ENCODE assay signal across 24 cellular contexts in the genomic region with DNA sequence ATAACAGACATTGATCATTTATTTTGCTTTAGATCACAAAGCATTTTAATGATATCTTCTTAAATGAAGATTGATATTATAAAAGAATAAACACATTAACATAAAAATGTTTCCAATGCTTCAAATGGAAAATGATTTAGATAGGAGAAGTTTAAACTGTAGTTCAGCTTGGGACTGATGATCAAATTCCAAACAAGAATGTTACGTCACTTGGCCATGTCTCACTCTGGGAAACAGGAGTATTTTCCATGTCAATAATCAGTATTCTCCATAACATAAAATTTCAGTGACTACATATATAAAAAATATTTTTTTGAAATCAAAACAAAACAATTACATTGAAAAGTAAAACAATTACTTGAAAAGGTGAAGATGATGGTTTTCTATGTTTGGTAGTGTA. TPM values are rescaled to one million over a fixed set of nuclear protein-coding genes. Genes with fewer than 3 reads are reported as not detected.
DNase-seq lines count a peak whose midpoint lies in the region; ATAC-seq, FAIRE-seq and TF ChIP-seq lines count a peak whose summit lies in the region.
"Had no signal": no experiment of that assay in that cellular context is flagged by ENCODE, and none has a peak within 500 bp of the region (broad histone marks: within the 10 kb centered on the region; RNA-seq: fewer than 3 reads in every experiment).

No MANE protein-coding gene starts in this region.

- in situ Hi-C loops in HepG2 (cut with HindIII; ENCODE audit: extremely low pct_ligation_motif_present, low pct_unique_long_range_greater_than_20kb): no loop called here

- no peak overlapping the region for H3K9ac ChIP-seq in liver (ENCODE audit: low read depth in 1 of 2, low read length in 2 of 2)
- no peak overlapping the region for H3K9ac ChIP-seq in HepG2 (ENCODE audit: insufficient read depth, low read depth, low read length)
- no peak overlapping the region for H3K9ac ChIP-seq in kidney (ENCODE audit: low read length in 2 of 2)
- H3K9ac ChIP-seq: BLaER1 had no signal

- DNase-seq in HepG2 (ENCODE audit: low spot score): no peak
- DNase-seq in kidney: no peak
- DNase-seq in H4 (ENCODE audit: low spot score): no peak
- DNase-seq in GM19240 (ENCODE audit: insufficient read length, low spot score): no peak
- DNase-seq: 8988T; ACHN; BE2C; C1 segment of cervical spinal cord; Caco-2; Calu3; CD4-positive, alpha-beta T cell; CD8-positive, alpha-beta T cell; DMS79 treated with DMSO at 0.1 percent for 48 hours; GF-D8 had no signal

- no peaks in the 10 kb centered on the region for H3K79me2 ChIP-seq in HepG2 (ENCODE audit: insufficient read depth, low read length)

- intact Hi-C loops in HepG2 (cut with micrococcal nuclease; ENCODE audit: unreplicated experiment) (no loop called here), kidney (cut with DNase I) (no loop called here)

- POLR2A ChIA-PET in HepG2 (lab: Yijun Ruan, JAX): no interaction called here

- TF ChIP-seq CTCF in liver (IDR thresholded peaks at IDR 0.05; ENCODE audit: low read depth, low read length, missing input control): no peak
- no peak for TF ChIP-seq CTCF in HepG2 (CRISPR knock-in tag; IDR thresholded peaks at IDR 0.05)
- no peak for TF ChIP-seq CTCF in VCaP (conservative IDR thresholded peaks at IDR 0.05)
- TF ChIP-seq CTCF in kidney (IDR thresholded peaks at IDR 0.05; ENCODE audit: borderline replicate concordance, extremely low read depth, insufficient read depth): no peak

- no peak overlapping the region for H3K27ac ChIP-seq in liver (ENCODE audit: low read depth in 1 of 2, low read length in 2 of 2)
- H3K27ac ChIP-seq in HepG2 (ENCODE audit: extremely low read length, insufficient read depth, low read length): no peak overlapping the region
- H3K27ac ChIP-seq in VCaP: peak overlapping the region; percentile 71
- no peak overlapping the region for H3K27ac ChIP-seq in kidney (ENCODE audit: low read depth in 2 of 2, low read length in 2 of 2)
- H3K27ac ChIP-seq: BLaER1 had no signal

- CTCF ChIA-PET in HepG2 (lab: Yijun Ruan, JAX; ENCODE audit: low intra/inter-chr PET ratio, low total read pairs): no interaction called here

- H3K4me1 ChIP-seq in liver (ENCODE audit: control insufficient read depth in 4 of 4, insufficient read depth in 4 of 4, low read length in 3 of 4) (peaks cover 0 to 8% (median 0%) of the 10 kb centered on the region in 4 donors), HepG2 (ENCODE audit: insufficient read depth, low read length) (0 out of 2 replicates have a peak, but pooled peaks cover 6% of the 10 kb centered on the region), kidney (ENCODE audit: control insufficient read depth in 1 of 2, insufficient read depth in 1 of 2, low read depth in 1 of 2, low read length in 2 of 2) (no peaks in the 10 kb centered on the region)
- H3K4me1 ChIP-seq: BLaER1 had no signal

- TF ChIP-seq EP300 in HepG2 (IDR thresholded peaks at IDR 0.05; ENCODE audit: low read depth in 2 of 2, low read length in 2 of 2) (no peak), HepG2 (CRISPR knock-in tag; IDR thresholded peaks at IDR 0.05; ENCODE audit: borderline replicate concordance) (no peak)

- TF ChIP-seq RAD21 in liver (IDR thresholded peaks at IDR 0.05): no peak
- TF ChIP-seq RAD21 in HepG2 (CRISPR knock-in tag; IDR thresholded peaks at IDR 0.05): no peak

- H3K4me3 ChIP-seq in liver (ENCODE audit: low read depth in 1 of 3, low read length in 3 of 3) (no peak overlapping the region), HepG2 (replicated peaks in 1 of 3; ENCODE audit: insufficient read depth in 1 of 3, low read depth in 2 of 3, low read length in 3 of 3) (no peak overlapping the region), kidney (ENCODE audit: low read length in 2 of 2) (no peak overlapping the region)
- H3K4me3 ChIP-seq: BLaER1 had no signal

- H3K36me3 ChIP-seq in liver (ENCODE audit: control insufficient read depth in 4 of 4, insufficient read depth in 3 of 4, low read depth in 1 of 4, low read length in 3 of 4): peaks cover 0 to 7% (median 3%) of the 10 kb centered on the region in 4 donors
- H3K36me3 ChIP-seq in HepG2 (replicated peaks in 1 of 2; ENCODE audit: control insufficient read depth in 1 of 2, insufficient read depth in 2 of 2, low read length in 2 of 2): peaks cover 0 to 27% of the 10 kb centered on the region in 2 experiments; a peak in 3 of 5 replicates
- H3K36me3 ChIP-seq in kidney (ENCODE audit: control insufficient read depth in 1 of 2, insufficient read depth in 2 of 2, low read length in 2 of 2): peaks cover 0 to 1% of the 10 kb centered on the region in 2 donors
- H3K36me3 ChIP-seq: BE2C had no signal

- ATAC-seq in HepG2 (no peak), GM19397 (IDR thresholded peaks at IDR 0.05; ENCODE audit: unreplicated experiment) (no peak)
- ATAC-seq: CD8-positive, alpha-beta T cell had no signal

- no TSS peak for BruUV-seq in HepG2 (replicated peaks; lab: Mats Ljungman, UMichigan)

- WGBS in liver: 46% methylated on average over 1 of the region's 1 CpG
- 95% methylated on average over 1 of the region's 1 CpG for WGBS in HepG2 (ENCODE audit: low lambda C conversion rate)

- H3K4me2 ChIP-seq in HepG2 (ENCODE audit: low read depth, low read length): no peak overlapping the region
- H3K4me2 ChIP-seq: BLaER1 had no signal

- no peaks in the 10 kb centered on the region for H3K27me3 ChIP-seq in liver (ENCODE audit: control insufficient read depth in 4 of 4, insufficient read depth in 4 of 4, low read length in 3 of 4)
- no peaks in the 10 kb centered on the region for H3K27me3 ChIP-seq in HepG2 (ENCODE audit: control insufficient read depth in 1 of 2, insufficient read depth in 2 of 2, low read length in 2 of 2)
- H3K27me3 ChIP-seq: BE2C, BLaER1 had no signal

- H2AFZ ChIP-seq in HepG2 (ENCODE audit: low read length): no peak overlapping the region

- H3K9me3 ChIP-seq in liver (ENCODE audit: control insufficient read depth in 4 of 4, low read length in 3 of 4) (no peaks in the 10 kb centered on the region), HepG2 (ENCODE audit: low read length) (no peaks in the 10 kb centered on the region), kidney (ENCODE audit: control insufficient read depth in 1 of 2, low read length in 2 of 2) (no peaks in the 10 kb centered on the region)
- H3K9me3 ChIP-seq: BE2C, BLaER1, Caco-2 had no signal

- no peak for TF ChIP-seq POLR2A in HepG2 (IDR thresholded peaks at IDR 0.05; ENCODE audit: insufficient read depth in 1 of 2, low read depth in 2 of 2, low read length in 2 of 2)

- H4K20me1 ChIP-seq in HepG2 (ENCODE audit: insufficient read depth, low read length): no peaks in the 10 kb centered on the region
- H4K20me1 ChIP-seq: BLaER1 had no signal

- FAIRE-seq in HepG2 (lab: Jason Lieb, UNC) (no peak), kidney (lab: Jason Lieb, UNC) (peak; percentile 27)
- FAIRE-seq: A204.1, D721Med, G401.6, GM12891, GM19239 had no signal

TF ChIP-seq in HepG2, 621 proteins besides CTCF, POLR2A, EP300 and RAD21 (continues in another document):
- TF ChIP-seq ZNF614 (CRISPR knock-in tag; IDR thresholded peaks at IDR 0.05; ENCODE audit: borderline replicate concordance) (no peak), FOXA1 (IDR thresholded peaks at IDR 0.05) (no peak), FOXA1 (CRISPR knock-in tag; IDR thresholded peaks at IDR 0.05) (no peak), ZNF749 (CRISPR knock-in tag; IDR thresholded peaks at IDR 0.05; ENCODE audit: borderline replicate concordance) (no peak), ZNF382 (CRISPR knock-in tag; IDR thresholded peaks at IDR 0.05; ENCODE audit: borderline replicate concordance) (no peak), EZH2 (conservative IDR thresholded peaks at IDR 0.05; ENCODE audit: low read depth, low read length) (no peak), ZNF781 (CRISPR knock-in tag; IDR thresholded peaks at IDR 0.05; ENCODE audit: borderline replicate concordance, not compliant biosample characterization) (no peak)
- TF ChIP-seq, protein P1, sequence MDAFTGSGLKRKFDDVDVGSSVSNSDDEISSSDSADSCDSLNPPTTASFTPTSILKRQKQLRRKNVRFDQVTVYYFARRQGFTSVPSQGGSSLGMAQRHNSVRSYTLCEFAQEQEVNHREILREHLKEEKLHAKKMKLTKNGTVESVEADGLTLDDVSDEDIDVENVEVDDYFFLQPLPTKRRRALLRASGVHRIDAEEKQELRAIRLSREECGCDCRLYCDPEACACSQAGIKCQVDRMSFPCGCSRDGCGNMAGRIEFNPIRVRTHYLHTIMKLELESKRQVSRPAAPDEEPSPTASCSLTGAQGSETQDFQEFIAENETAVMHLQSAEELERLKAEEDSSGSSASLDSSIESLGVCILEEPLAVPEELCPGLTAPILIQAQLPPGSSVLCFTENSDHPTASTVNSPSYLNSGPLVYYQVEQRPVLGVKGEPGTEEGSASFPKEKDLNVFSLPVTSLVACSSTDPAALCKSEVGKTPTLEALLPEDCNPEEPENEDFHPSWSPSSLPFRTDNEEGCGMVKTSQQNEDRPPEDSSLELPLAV (CRISPR knock-in tag; conservative IDR thresholded peaks at IDR 0.05; ENCODE audit: low read depth): no peak

RNA-seq across cellular contexts. Expression of gene SIM1, which starts 52.9 kb away (rescaled TPM):
- total RNA-seq in liver (under 1 TPM in 1 of 2 donors, not detected in 1; under 0.01 TPM), HepG2 (2016; rRNA removed; fragmentation: Illumina TruSeq; extraction: Trizol) (not detected in 2 replicates), kidney (31.8 TPM)
- polyA plus RNA-seq in liver (not detected), HepG2 (2011; rRNA removed) (not detected in 2 replicates), kidney (ENCODE audit: insufficient read depth, low read depth, low replicate concordance) (4.4 TPM)
- total RNA-seq in HepG2 (2016; cell fraction: cytosol; rRNA removed; fragmentation: Illumina TruSeq; extraction: Trizol; ENCODE audit: low read depth): not detected in 2 replicates
- not detected in 2 replicates for total RNA-seq in HepG2 (2016; cell fraction: insoluble cytoplasmic fraction; rRNA removed; fragmentation: Illumina TruSeq; extraction: Trizol)
- total RNA-seq in HepG2 (2016; cell fraction: membrane; rRNA removed; fragmentation: Illumina TruSeq; extraction: Trizol): not detected in 2 replicates
- total RNA-seq in HepG2 (2016; cell fraction: nucleus; rRNA removed; fragmentation: Illumina TruSeq; extraction: Trizol): not detected in 2 replicates
- not detected in 2 replicates for polyA plus RNA-seq in HepG2 (2011; cell fraction: cytosol; rRNA removed)
- polyA plus RNA-seq in HepG2 (2011; cell fraction: nucleus; rRNA removed): not detected in 2 replicates
- not detected in 2 replicates for polyA plus RNA-seq in HepG2 (2012)
- not detected in 2 replicates for polyA plus RNA-seq in HepG2 (2016; cell fraction: cytosol; fragmentation: Illumina TruSeq; extraction: Trizol; ENCODE audit: low read depth)
- not detected in 2 replicates for polyA plus RNA-seq in HepG2 (2016; cell fraction: insoluble cytoplasmic fraction; fragmentation: Illumina TruSeq; extraction: Trizol; ENCODE audit: low read depth)
- polyA plus RNA-seq in HepG2 (2016; cell fraction: membrane; fragmentation: Illumina TruSeq; extraction: Trizol; ENCODE audit: low read depth): not detected in 2 replicates
- not detected in 2 replicates for polyA plus RNA-seq in HepG2 (2016; cell fraction: nucleus; fragmentation: Illumina TruSeq; extraction: Trizol; ENCODE audit: insufficient read depth, low read depth)
- polyA minus RNA-seq in HepG2 (2011; rRNA and poly(A)+ RNA removed; ENCODE audit: low replicate concordance): not detected in 2 replicates
- polyA minus RNA-seq in HepG2 (2011; cell fraction: cytosol; rRNA and poly(A)+ RNA removed): not detected in 2 replicates
- polyA minus RNA-seq in HepG2 (2011; cell fraction: nucleus; rRNA and poly(A)+ RNA removed): not detected in 2 replicates
- total RNA-seq in H4 (2014; rRNA removed; shearing (Covaris generic)): 0.02 TPM in 1 of 2 replicates, not detected in the other
- total RNA-seq: Caco-2; Calu3; CD4-positive, alpha-beta T cell; CD8-positive, alpha-beta T cell had no signal
- polyA plus RNA-seq: AG04450 had no signal

Comparison
In these comparisons a context has a peak if more than half of its experiments do, and no peak if none do; other contexts are left out.
1. RNA of gene SIM1, which starts 52.9 kb away (total RNA-seq): 31.8 TPM in kidney (single experiment); under 0.01 TPM in liver, not detected in HepG2 and 0.02 TPM in H4; every median in the first group is over 10 times any median in the second.